Comparison of ENCODE assay signal across 24 cellular contexts in the genomic region with DNA sequence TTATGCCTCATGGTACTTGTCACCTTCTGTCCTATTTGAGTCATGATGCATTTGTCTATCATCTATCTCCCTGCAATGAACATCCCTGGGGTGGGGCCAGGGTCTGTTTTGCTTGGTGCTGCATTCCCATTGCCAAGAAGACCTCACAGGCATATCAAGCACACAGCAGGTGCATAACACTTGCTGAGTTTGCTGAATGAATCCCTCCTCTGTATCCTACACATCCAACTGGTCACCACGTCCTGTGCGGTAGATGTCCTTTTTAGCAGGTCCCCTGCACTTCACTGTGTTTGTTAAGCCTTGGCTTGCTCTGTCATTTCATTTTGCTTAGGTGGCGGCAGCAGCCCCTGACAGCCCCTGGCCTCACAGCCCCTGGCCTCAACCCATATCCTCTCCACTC. TPM values are rescaled to one million over a fixed set of nuclear protein-coding genes. Genes with fewer than 3 reads are reported as not detected.
"Had no signal": no experiment of that assay in that cellular context is flagged by ENCODE, and none has a peak within 500 bp of the region (broad histone marks: within the 10 kb centered on the region; RNA-seq: fewer than 3 reads in every experiment).

No MANE protein-coding gene starts in this region.

- H3K4me3 Mint-ChIP-seq: mesothelial cell of epicardium; naive B cell; natural killer cell; nephron progenitor cell; stimulated activated memory B cell treated with anti-CD40 and anti-IgM and Interleukin-4, amounts not matched to agents 10 μg/mL and 1 μg/mL and 100 μg/mL, for 72 hours; stimulated activated naive CD8-positive, alpha-beta T cell treated with anti-CD3 and anti-CD28 coated beads, Interleukin-15, amount 100 ng/mL, for 72 hours; type B pancreatic cell had no signal

- H3K36me3 Mint-ChIP-seq: mesothelial cell of epicardium; naive B cell; natural killer cell; stimulated activated memory B cell treated with anti-CD40 and anti-IgM and Interleukin-4, amounts not matched to agents 10 μg/mL and 1 μg/mL and 100 μg/mL, for 72 hours; type B pancreatic cell had no signal

- H3K4me1 Mint-ChIP-seq: mesothelial cell of epicardium; naive B cell; natural killer cell; nephron progenitor cell; stimulated activated memory B cell treated with anti-CD40 and anti-IgM and Interleukin-4, amounts not matched to agents 10 μg/mL and 1 μg/mL and 100 μg/mL, for 72 hours; stimulated activated naive CD8-positive, alpha-beta T cell treated with anti-CD3 and anti-CD28 coated beads, Interleukin-15, amount 100 ng/mL, for 72 hours had no signal

- H3K27ac Mint-ChIP-seq: mesothelial cell of epicardium; naive B cell; natural killer cell; nephron progenitor cell; progenitor cell of endocrine pancreas; stimulated activated memory B cell treated with anti-CD40 and anti-IgM and Interleukin-4, amounts not matched to agents 10 μg/mL and 1 μg/mL and 100 μg/mL, for 72 hours; stimulated activated naive CD8-positive, alpha-beta T cell treated with anti-CD3 and anti-CD28 coated beads, Interleukin-15, amount 100 ng/mL, for 72 hours; type B pancreatic cell had no signal

- H3K27me3 Mint-ChIP-seq: stimulated activated naive CD8-positive, alpha-beta T cell treated with anti-CD3 and anti-CD28 coated beads, Interleukin-15, amount 100 ng/mL, for 72 hours had no signal

- H3K27ac ChIP-seq: hepatocyte, left ventricle myocardium inferior, ovary, right atrium auricular region, skin epidermis, tibial nerve, uterus had no signal

- H3K9me3 Mint-ChIP-seq: natural killer cell; nephron progenitor cell; stimulated activated memory B cell treated with anti-CD40 and anti-IgM and Interleukin-4, amounts not matched to agents 10 μg/mL and 1 μg/mL and 100 μg/mL, for 72 hours; stimulated activated naive CD8-positive, alpha-beta T cell treated with anti-CD3 and anti-CD28 coated beads, Interleukin-15, amount 100 ng/mL, for 72 hours; type B pancreatic cell had no signal

- H3K9me3 ChIP-seq: ovary, right atrium auricular region, uterus had no signal

- ATAC-seq: natural killer cell; sciatic nerve; stimulated activated memory B cell treated with anti-CD40 and anti-IgM and Interleukin-4, amounts not matched to agents 10 μg/mL and 1 μg/mL and 100 μg/mL, for 72 hours; stimulated activated naive CD8-positive, alpha-beta T cell treated with anti-CD3 and anti-CD28 coated beads, Interleukin-15, amount 100 ng/mL, for 72 hours had no signal

- H3K27me3 ChIP-seq: hepatocyte, ovary, right atrium auricular region, tibial nerve, uterus had no signal

- H3K4me3 ChIP-seq: hepatocyte, left ventricle myocardium inferior, lung, ovary, right atrium auricular region, skin epidermis, tibial nerve, uterus had no signal

- H3K36me3 ChIP-seq: left ventricle myocardium inferior, ovary, right atrium auricular region, tibial nerve, uterus had no signal

- DNase-seq: islet precursor cell; left ventricle myocardium inferior; mesendoderm; naive B cell; natural killer cell; nephron progenitor cell; ovary; stimulated activated CD4-positive, alpha-beta T cell treated with anti-CD3 and anti-CD28 coated beads, Interleukin-4, amount 100 ng/mL, for 24 hours; stimulated activated naive CD4-positive, alpha-beta T cell treated with Interleukin-2 at 50 U/mL for 16 hours; stimulated activated naive CD8-positive, alpha-beta T cell treated with anti-CD3 and anti-CD28 coated beads, Interleukin-15, amount 100 ng/mL, for 72 hours; substantia nigra; uterus had no signal

RNA-seq across cellular contexts. Expression of gene ADRA1D, which starts 18.9 kb away (rescaled TPM):
- total RNA-seq: mesothelial cell of epicardium, mononuclear cell, natural killer cell, omental fat pad, progenitor cell of endocrine pancreas, right atrium auricular region had no signal
